ENCODE assay signal across 2 cellular contexts in the genomic region with DNA sequence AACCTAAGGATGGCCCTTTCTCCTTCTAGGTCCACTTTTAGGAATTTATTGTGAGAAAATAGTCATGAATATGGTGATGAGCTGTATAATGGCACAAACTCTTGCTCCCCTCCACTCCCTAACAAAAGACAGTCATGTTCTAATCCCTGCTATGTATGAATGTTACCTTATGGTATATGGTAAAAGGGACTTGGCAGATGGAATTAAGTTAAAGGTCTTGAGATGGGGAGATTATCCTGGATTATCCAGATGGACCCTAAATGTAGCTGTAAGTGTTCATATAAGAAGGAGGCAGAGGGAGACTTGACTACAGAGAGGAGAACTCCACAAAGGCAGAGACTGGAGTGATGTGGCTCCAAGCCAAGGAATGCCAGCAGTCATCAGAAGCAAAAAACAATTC.
TF ChIP-seq lines count a peak whose summit lies in the region.

No MANE protein-coding gene starts in this region.

TF ChIP-seq in SK-N-SH, 30 proteins besides CTCF, POLR2A, EP300 and RAD21 (continued from another document):
- TF ChIP-seq, protein P1, sequence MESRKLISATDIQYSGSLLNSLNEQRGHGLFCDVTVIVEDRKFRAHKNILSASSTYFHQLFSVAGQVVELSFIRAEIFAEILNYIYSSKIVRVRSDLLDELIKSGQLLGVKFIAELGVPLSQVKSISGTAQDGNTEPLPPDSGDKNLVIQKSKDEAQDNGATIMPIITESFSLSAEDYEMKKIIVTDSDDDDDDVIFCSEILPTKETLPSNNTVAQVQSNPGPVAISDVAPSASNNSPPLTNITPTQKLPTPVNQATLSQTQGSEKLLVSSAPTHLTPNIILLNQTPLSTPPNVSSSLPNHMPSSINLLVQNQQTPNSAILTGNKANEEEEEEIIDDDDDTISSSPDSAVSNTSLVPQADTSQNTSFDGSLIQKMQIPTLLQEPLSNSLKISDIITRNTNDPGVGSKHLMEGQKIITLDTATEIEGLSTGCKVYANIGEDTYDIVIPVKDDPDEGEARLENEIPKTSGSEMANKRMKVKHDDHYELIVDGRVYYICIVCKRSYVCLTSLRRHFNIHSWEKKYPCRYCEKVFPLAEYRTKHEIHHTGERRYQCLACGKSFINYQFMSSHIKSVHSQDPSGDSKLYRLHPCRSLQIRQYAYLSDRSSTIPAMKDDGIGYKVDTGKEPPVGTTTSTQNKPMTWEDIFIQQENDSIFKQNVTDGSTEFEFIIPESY (IDR thresholded peaks at IDR 0.05; ENCODE audit: borderline replicate concordance, low read depth), result no peak
- TF ChIP-seq FOSL2 (IDR thresholded peaks at IDR 0.05; ENCODE audit: borderline replicate concordance, low read depth) (no peak), SMC3 (IDR thresholded peaks at IDR 0.05; ENCODE audit: low read depth, low read length) (no peak), MEF2A (IDR thresholded peaks at IDR 0.05; ENCODE audit: borderline replicate concordance, low read depth) (no peak), RXRA (IDR thresholded peaks at IDR 0.05; ENCODE audit: borderline replicate concordance, low read depth) (no peak), POLR2AphosphoS5 (IDR thresholded peaks at IDR 0.05; ENCODE audit: low read depth, low read length) (no peak), TAF1 (IDR thresholded peaks at IDR 0.05; ENCODE audit: borderline replicate concordance, low read depth, low read length) (no peak), NFIC (IDR thresholded peaks at IDR 0.05; ENCODE audit: borderline replicate concordance) (no peak)
- TF ChIP-seq, protein P2, sequence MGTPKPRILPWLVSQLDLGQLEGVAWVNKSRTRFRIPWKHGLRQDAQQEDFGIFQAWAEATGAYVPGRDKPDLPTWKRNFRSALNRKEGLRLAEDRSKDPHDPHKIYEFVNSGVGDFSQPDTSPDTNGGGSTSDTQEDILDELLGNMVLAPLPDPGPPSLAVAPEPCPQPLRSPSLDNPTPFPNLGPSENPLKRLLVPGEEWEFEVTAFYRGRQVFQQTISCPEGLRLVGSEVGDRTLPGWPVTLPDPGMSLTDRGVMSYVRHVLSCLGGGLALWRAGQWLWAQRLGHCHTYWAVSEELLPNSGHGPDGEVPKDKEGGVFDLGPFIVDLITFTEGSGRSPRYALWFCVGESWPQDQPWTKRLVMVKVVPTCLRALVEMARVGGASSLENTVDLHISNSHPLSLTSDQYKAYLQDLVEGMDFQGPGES (IDR thresholded peaks at IDR 0.05; ENCODE audit: low read depth, low read length), result no peak
TF ChIP-seq in SK-N-SH: peak in this region for 0.

TF ChIP-seq in SK-N-SH treated with all-trans-retinoic acid at 6 μM for 48 hours, 23 proteins besides CTCF, POLR2A, EP300 and RAD21 (continued from another document):
- TF ChIP-seq, protein P3, sequence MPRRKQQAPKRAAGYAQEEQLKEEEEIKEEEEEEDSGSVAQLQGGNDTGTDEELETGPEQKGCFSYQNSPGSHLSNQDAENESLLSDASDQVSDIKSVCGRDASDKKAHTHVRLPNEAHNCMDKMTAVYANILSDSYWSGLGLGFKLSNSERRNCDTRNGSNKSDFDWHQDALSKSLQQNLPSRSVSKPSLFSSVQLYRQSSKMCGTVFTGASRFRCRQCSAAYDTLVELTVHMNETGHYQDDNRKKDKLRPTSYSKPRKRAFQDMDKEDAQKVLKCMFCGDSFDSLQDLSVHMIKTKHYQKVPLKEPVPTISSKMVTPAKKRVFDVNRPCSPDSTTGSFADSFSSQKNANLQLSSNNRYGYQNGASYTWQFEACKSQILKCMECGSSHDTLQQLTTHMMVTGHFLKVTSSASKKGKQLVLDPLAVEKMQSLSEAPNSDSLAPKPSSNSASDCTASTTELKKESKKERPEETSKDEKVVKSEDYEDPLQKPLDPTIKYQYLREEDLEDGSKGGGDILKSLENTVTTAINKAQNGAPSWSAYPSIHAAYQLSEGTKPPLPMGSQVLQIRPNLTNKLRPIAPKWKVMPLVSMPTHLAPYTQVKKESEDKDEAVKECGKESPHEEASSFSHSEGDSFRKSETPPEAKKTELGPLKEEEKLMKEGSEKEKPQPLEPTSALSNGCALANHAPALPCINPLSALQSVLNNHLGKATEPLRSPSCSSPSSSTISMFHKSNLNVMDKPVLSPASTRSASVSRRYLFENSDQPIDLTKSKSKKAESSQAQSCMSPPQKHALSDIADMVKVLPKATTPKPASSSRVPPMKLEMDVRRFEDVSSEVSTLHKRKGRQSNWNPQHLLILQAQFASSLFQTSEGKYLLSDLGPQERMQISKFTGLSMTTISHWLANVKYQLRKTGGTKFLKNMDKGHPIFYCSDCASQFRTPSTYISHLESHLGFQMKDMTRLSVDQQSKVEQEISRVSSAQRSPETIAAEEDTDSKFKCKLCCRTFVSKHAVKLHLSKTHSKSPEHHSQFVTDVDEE (CRISPR knock-in tag; IDR thresholded peaks at IDR 0.05), result no peak
- no peak for TF ChIP-seq TCF4 (CRISPR knock-in tag; IDR thresholded peaks at IDR 0.05; ENCODE audit: borderline replicate concordance)
TF ChIP-seq in SK-N-SH treated with all-trans-retinoic acid at 6 μM for 48 hours: peak in this region for 0.
